In genomic region chr16:14307059-14307531, GRCh38 we compare ENCODE assay signal across 1 cellular context.
A peak's percentile ranks its signal among the peaks of the same experiment; 100 is the strongest.
TF ChIP-seq lines count a peak whose summit lies in the region.

No MANE protein-coding gene starts in this region.

TF ChIP-seq in GM12878, 131 proteins besides CTCF, POLR2A, EP300 and RAD21 (continued from another document):
- TF ChIP-seq FOXK2 (IDR thresholded peaks at IDR 0.05), result no peak
- TF ChIP-seq MLLT1 (IDR thresholded peaks at IDR 0.05), result 0 out of 2 replicates have a peak, but pooled peaks have one; percentile 12
- no peak for TF ChIP-seq BACH1 (IDR thresholded peaks at IDR 0.05; ENCODE audit: borderline replicate concordance)
- TF ChIP-seq, protein P1, sequence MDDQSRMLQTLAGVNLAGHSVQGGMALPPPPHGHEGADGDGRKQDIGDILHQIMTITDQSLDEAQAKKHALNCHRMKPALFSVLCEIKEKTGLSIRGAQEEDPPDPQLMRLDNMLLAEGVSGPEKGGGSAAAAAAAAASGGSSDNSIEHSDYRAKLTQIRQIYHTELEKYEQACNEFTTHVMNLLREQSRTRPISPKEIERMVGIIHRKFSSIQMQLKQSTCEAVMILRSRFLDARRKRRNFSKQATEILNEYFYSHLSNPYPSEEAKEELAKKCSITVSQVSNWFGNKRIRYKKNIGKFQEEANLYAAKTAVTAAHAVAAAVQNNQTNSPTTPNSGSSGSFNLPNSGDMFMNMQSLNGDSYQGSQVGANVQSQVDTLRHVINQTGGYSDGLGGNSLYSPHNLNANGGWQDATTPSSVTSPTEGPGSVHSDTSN (IDR thresholded peaks at IDR 0.05; ENCODE audit: insufficient replicate concordance, low read depth, low read length), result no peak
